Comparison of ENCODE assay signal across 24 cellular contexts in the genomic region with DNA sequence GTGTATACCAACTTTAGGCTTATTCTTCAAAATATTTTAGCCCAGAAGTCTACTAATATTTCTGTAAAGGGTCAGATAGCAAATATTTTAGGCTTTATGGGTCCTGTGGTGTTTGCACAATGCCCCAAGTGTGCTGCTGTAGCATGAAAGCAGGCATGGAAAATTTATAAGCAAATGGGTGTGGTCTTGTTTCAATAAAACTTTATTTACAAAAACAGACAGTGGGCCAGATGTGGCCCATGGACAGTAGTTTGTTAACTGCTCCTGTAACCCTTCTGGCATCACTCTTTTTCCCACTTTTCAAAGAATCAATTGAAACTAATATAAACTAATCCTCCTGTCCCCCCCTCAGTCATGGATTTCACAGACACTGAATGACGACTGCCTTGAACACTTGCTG.
A peak's percentile ranks its signal among the peaks of the same experiment; 100 is the strongest.
DNase-seq lines count a peak whose midpoint lies in the region; ATAC-seq, FAIRE-seq and TF ChIP-seq lines count a peak whose summit lies in the region.
"Had no signal": no experiment of that assay in that cellular context is flagged by ENCODE, and none has a peak within 500 bp of the region (broad histone marks: within the 10 kb centered on the region; RNA-seq: fewer than 3 reads in every experiment).

No MANE protein-coding gene starts in this region.

- no peaks in the 10 kb centered on the region for H3K4me1 ChIP-seq in HepG2 (ENCODE audit: insufficient read depth, low read length)
- H3K4me1 ChIP-seq in right lobe of liver: no peaks in the 10 kb centered on the region
- peaks cover 6% of the 10 kb centered on the region; the same call in 1 of the 2 replicates for H3K4me1 ChIP-seq in GM12878 (ENCODE audit: control insufficient read depth, insufficient read depth, low read length)
- H3K4me1 ChIP-seq in mesendoderm (ENCODE audit: control insufficient read depth, low read depth, low read length): peaks cover 5% of the 10 kb centered on the region
- H3K4me1 ChIP-seq: A549, BE2C had no signal

- TF ChIP-seq EP300 in HepG2 (IDR thresholded peaks at IDR 0.05; ENCODE audit: low read depth in 2 of 2, low read length in 2 of 2): no peak
- no peak for TF ChIP-seq EP300 in HepG2 (CRISPR knock-in tag; IDR thresholded peaks at IDR 0.05; ENCODE audit: borderline replicate concordance)
- TF ChIP-seq EP300 in GM12878 (IDR thresholded peaks at IDR 0.05; ENCODE audit: borderline replicate concordance in 1 of 2, control insufficient read depth in 1 of 2, low read depth in 2 of 2, low read length in 2 of 2): no peak

- H3K4me2 ChIP-seq in HepG2 (ENCODE audit: low read depth, low read length) (no peak overlapping the region), GM12878 (ENCODE audit: control insufficient read depth, insufficient read depth) (no peak overlapping the region), mesendoderm (ENCODE audit: low read length) (no peak overlapping the region)
- H3K4me2 ChIP-seq: A549, BLaER1 had no signal

- H3K27me3 ChIP-seq in HepG2 (ENCODE audit: control insufficient read depth in 1 of 2, insufficient read depth in 2 of 2, low read length in 2 of 2): no peaks in the 10 kb centered on the region
- no peaks in the 10 kb centered on the region for H3K27me3 ChIP-seq in right lobe of liver
- H3K27me3 ChIP-seq in GM12878 (replicated peaks in 1 of 2; ENCODE audit: control insufficient read depth in 2 of 2, insufficient read depth in 2 of 2, low read length in 1 of 2): no peaks in the 10 kb centered on the region
- H3K27me3 ChIP-seq in mesendoderm (ENCODE audit: insufficient read depth, low read length, poor library complexity): no peaks in the 10 kb centered on the region
- H3K27me3 ChIP-seq: BE2C, BLaER1 had no signal

- 16% methylated on average over 1 of the region's 1 CpG for WGBS in HepG2 (ENCODE audit: low lambda C conversion rate)
- 100% methylated on average over 1 of the region's 1 CpG for WGBS in right lobe of liver (ENCODE audit: insufficient coverage, low coverage, low lambda C conversion rate, missing lambda C conversion rate)
- WGBS in GM12878 (ENCODE audit: insufficient coverage, insufficient replicate concordance, low lambda C conversion rate, missing lambda C conversion rate): 95% methylated on average over 1 of the region's 1 CpG
- no CpG with 5 or more reads among the region's 1 CpG for WGBS in mesendoderm (ENCODE audit: extremely low coverage, insufficient coverage, low lambda C conversion rate)

- H3K79me1 ChIP-seq in mesendoderm (ENCODE audit: low read length): no peaks in the 10 kb centered on the region

- TF ChIP-seq RAD21 in HepG2 (CRISPR knock-in tag; IDR thresholded peaks at IDR 0.05): no peak
- TF ChIP-seq RAD21 in GM12878 (IDR thresholded peaks at IDR 0.05; ENCODE audit: insufficient read depth, low read depth, low read length): no peak

- BruUV-seq in HepG2 (replicated peaks; lab: Mats Ljungman, UMichigan) (no TSS peak), GM12878 (replicated peaks; lab: Mats Ljungman, UMichigan) (no TSS peak)

- no peaks in the 10 kb centered on the region for H3K4me1 Mint-ChIP-seq in activated CD8-positive, alpha-beta T cell treated with anti-CD3 and anti-CD28 coated beads for 36 hours (ENCODE audit: low read depth)

- peak overlapping the region; percentile 28 for H2BK120ac ChIP-seq in mesendoderm (ENCODE audit: low read depth, low read length)

- H3K36me3 ChIP-seq in HepG2 (replicated peaks in 1 of 2; ENCODE audit: control insufficient read depth in 1 of 2, insufficient read depth in 2 of 2, low read length in 2 of 2) (no peaks in the 10 kb centered on the region), right lobe of liver (no peaks in the 10 kb centered on the region), GM12878 (ENCODE audit: control insufficient read depth in 2 of 2, insufficient read depth in 2 of 2, low read length in 1 of 2) (no peaks in the 10 kb centered on the region), mesendoderm (ENCODE audit: control insufficient read depth, insufficient read depth, low read length) (no peaks in the 10 kb centered on the region)
- H3K36me3 ChIP-seq: BE2C, BLaER1 had no signal

- H2BK15ac ChIP-seq in mesendoderm (replicated peaks; ENCODE audit: low read depth): no peak overlapping the region

- ATAC-seq in HepG2 (no peak), right lobe of liver (no peak), GM12878 (no peak), GM18517 (IDR thresholded peaks at IDR 0.05; ENCODE audit: unreplicated experiment) (no peak)
- ATAC-seq in activated CD8-positive, alpha-beta T cell treated with anti-CD3 and anti-CD28 coated beads for 36 hours: no peak
- ATAC-seq: A549 had no signal

- no peaks in the 10 kb centered on the region for H3K9me3 ChIP-seq in HepG2 (ENCODE audit: low read length)
- H3K9me3 ChIP-seq in right lobe of liver: no peaks in the 10 kb centered on the region
- no peaks in the 10 kb centered on the region for H3K9me3 ChIP-seq in GM12878 (replicated peaks; ENCODE audit: control insufficient read depth, insufficient read depth, low read length)
- H3K9me3 ChIP-seq: A549, BE2C, BLaER1 had no signal

- TF ChIP-seq CTCF in HepG2 (CRISPR knock-in tag; IDR thresholded peaks at IDR 0.05): no peak
- TF ChIP-seq CTCF in right lobe of liver (IDR thresholded peaks at IDR 0.05): no peak
- TF ChIP-seq CTCF in GM12878 (IDR thresholded peaks at IDR 0.05 in 2 of 3, conservative IDR thresholded peaks at IDR 0.05 in 1 of 3; ENCODE audit: control insufficient read depth in 2 of 3, extremely low read depth in 1 of 3, insufficient read depth in 1 of 3, low read depth in 3 of 3, low read length in 3 of 3): no peak
- TF ChIP-seq CTCF in activated CD8-positive, alpha-beta T cell treated with anti-CD3 and anti-CD28 coated beads for 36 hours (IDR thresholded peaks at IDR 0.05): no peak

- no peak overlapping the region for H2AK5ac ChIP-seq in mesendoderm (ENCODE audit: low read length)

- no peak overlapping the region for H3K27ac ChIP-seq in HepG2 (ENCODE audit: extremely low read length, insufficient read depth, low read length)
- H3K27ac ChIP-seq in right lobe of liver: no peak overlapping the region
- no peak overlapping the region for H3K27ac ChIP-seq in GM12878 (ENCODE audit: control insufficient read depth, insufficient read depth)
- H3K27ac ChIP-seq in mesendoderm (ENCODE audit: low read depth, low read length): no peak overlapping the region
- H3K27ac ChIP-seq: 22Rv1, A549, BLaER1 had no signal

- no peak overlapping the region for H4K8ac ChIP-seq in mesendoderm (ENCODE audit: low read depth, low read length)

- CTCF ChIA-PET in HepG2 (lab: Yijun Ruan, JAX; ENCODE audit: low intra/inter-chr PET ratio, low total read pairs): no interaction called here
- CTCF ChIA-PET in GM12878 (lab: Yijun Ruan, JAX): no interaction called here
- CTCF ChIA-PET in activated CD8-positive, alpha-beta T cell treated with anti-CD3 and anti-CD28 coated beads for 36 hours (lab: Charles Lee): no interaction called here

- POLR2A ChIA-PET in HepG2 (lab: Yijun Ruan, JAX) (no interaction called here), GM12878 (lab: Charles Lee) (no interaction called here)
- POLR2A ChIA-PET in activated CD8-positive, alpha-beta T cell treated with anti-CD3 and anti-CD28 coated beads for 36 hours (lab: Charles Lee): no interaction called here

- intact Hi-C loops in HepG2 (cut with micrococcal nuclease; ENCODE audit: unreplicated experiment) (no loop called here), right lobe of liver (cut with DNase I) (no loop called here), GM12878 (cut with micrococcal nuclease; ENCODE audit: unreplicated experiment) (no loop called here)
- intact Hi-C loops in activated CD8-positive, alpha-beta T cell treated with anti-CD3 and anti-CD28 coated beads for 36 hours (cut with micrococcal nuclease): no loop called here

- H3K4ac ChIP-seq in mesendoderm (ENCODE audit: low read depth, low read length): peak overlapping the region; percentile 52

- H3K4me3 ChIP-seq in HepG2 (replicated peaks in 1 of 3; ENCODE audit: insufficient read depth in 1 of 3, low read depth in 2 of 3, low read length in 3 of 3) (no peak overlapping the region), right lobe of liver (no peak overlapping the region), GM12878 (no peak overlapping the region), mesendoderm (ENCODE audit: low read length) (no peak overlapping the region)
- H3K4me3 ChIP-seq: A549, BLaER1 had no signal

- SMC1A ChIA-PET in GM12878 (lab: Charles Lee; ENCODE audit: uncharacterized antibody, unreplicated experiment): no interaction called here

- H2AFZ ChIP-seq in HepG2 (ENCODE audit: low read length): no peak overlapping the region
- no peak overlapping the region for H2AFZ ChIP-seq in GM12878 (ENCODE audit: control insufficient read depth, low read depth, low read length)

- no peak for TF ChIP-seq POLR2A in HepG2 (IDR thresholded peaks at IDR 0.05; ENCODE audit: insufficient read depth in 1 of 2, low read depth in 2 of 2, low read length in 2 of 2)
- TF ChIP-seq POLR2A in right lobe of liver (IDR thresholded peaks at IDR 0.05): no peak
- no peak for TF ChIP-seq POLR2A in GM12878 (IDR thresholded peaks at IDR 0.05; ENCODE audit: low read depth, low read length)

- FAIRE-seq in HepG2 (lab: Jason Lieb, UNC) (no peak), GM12878 (lab: Jason Lieb, UNC) (no peak)
- FAIRE-seq: A549, GM12891 had no signal

- RAD21 ChIA-PET in GM12878 (lab: Charles Lee; ENCODE audit: unreplicated experiment): no interaction called here

- H3K27ac Mint-ChIP-seq in activated CD8-positive, alpha-beta T cell treated with anti-CD3 and anti-CD28 coated beads for 36 hours: no peak overlapping the region
- H3K27ac Mint-ChIP-seq: CD14-positive monocyte; CD4-positive, alpha-beta memory T cell; CD4-positive, CD25-positive, alpha-beta regulatory T cell; CD8-positive, alpha-beta memory T cell had no signal

- no peak overlapping the region for H4K5ac ChIP-seq in mesendoderm (ENCODE audit: low read length)

- H2BK5ac ChIP-seq in mesendoderm (ENCODE audit: low read length): no peak overlapping the region

- no peaks in the 10 kb centered on the region for H3K9me3 Mint-ChIP-seq in activated CD8-positive, alpha-beta T cell treated with anti-CD3 and anti-CD28 coated beads for 36 hours
- H3K9me3 Mint-ChIP-seq: CD14-positive monocyte had no signal

- no peaks in the 10 kb centered on the region for H4K20me1 ChIP-seq in HepG2 (ENCODE audit: insufficient read depth, low read length)
- H4K20me1 ChIP-seq in GM12878 (ENCODE audit: control insufficient read depth, insufficient read depth): no peaks in the 10 kb centered on the region
- H4K20me1 ChIP-seq: BLaER1 had no signal

- no peak overlapping the region for H3K56ac ChIP-seq in mesendoderm (ENCODE audit: low read length)

- no peaks in the 10 kb centered on the region for H3K36me3 Mint-ChIP-seq in activated CD8-positive, alpha-beta T cell treated with anti-CD3 and anti-CD28 coated beads for 36 hours (ENCODE audit: low read depth)
- H3K36me3 Mint-ChIP-seq: CD14-positive monocyte; CD4-positive, alpha-beta memory T cell; CD4-positive, CD25-positive, alpha-beta regulatory T cell; CD8-positive, alpha-beta memory T cell had no signal

- H3K23ac ChIP-seq in mesendoderm (ENCODE audit: low read length): no peak overlapping the region

- no peaks in the 10 kb centered on the region for H3K79me2 ChIP-seq in HepG2 (ENCODE audit: insufficient read depth, low read length)
- H3K79me2 ChIP-seq in GM12878 (ENCODE audit: control insufficient read depth, insufficient read depth, low read length): no peaks in the 10 kb centered on the region
- no peaks in the 10 kb centered on the region for H3K79me2 ChIP-seq in mesendoderm (ENCODE audit: control insufficient read depth, insufficient read depth, low read length)

- H3K18ac ChIP-seq in mesendoderm (ENCODE audit: low read length): no peak overlapping the region

- in situ Hi-C loops in HepG2 (cut with HindIII; ENCODE audit: extremely low pct_ligation_motif_present, low pct_unique_long_range_greater_than_20kb): no loop called here
- in situ Hi-C loops in GM12878 (cut with MboI): no loop called here

- DNase-seq in HepG2 (ENCODE audit: low spot score): no peak
- no peak for DNase-seq in right lobe of liver
- DNase-seq in GM12878 (ENCODE audit: low read depth, low spot score): no peak
- DNase-seq in mesendoderm: no peak
- no peak for DNase-seq in activated CD8-positive, alpha-beta T cell treated with anti-CD3 and anti-CD28 coated beads for 36 hours
- DNase-seq: BE2C; C1 segment of cervical spinal cord; CD4-positive, alpha-beta memory T cell; CD4-positive, CD25-positive, alpha-beta regulatory T cell; CD8-positive, alpha-beta memory T cell; COR-L47; DMS 273 treated with DMSO at 0.1 percent for 48 hours; DMS153; DMS53; DMS79; DND-41; EL; GDM1 had no signal

- H3K4me3 Mint-ChIP-seq in activated CD8-positive, alpha-beta T cell treated with anti-CD3 and anti-CD28 coated beads for 36 hours: no peak overlapping the region
- H3K4me3 Mint-ChIP-seq: CD14-positive monocyte; CD4-positive, alpha-beta memory T cell; CD4-positive, CD25-positive, alpha-beta regulatory T cell; CD8-positive, alpha-beta memory T cell had no signal

- no peak overlapping the region for H3K9ac ChIP-seq in HepG2 (ENCODE audit: insufficient read depth, low read depth, low read length)
- no peak overlapping the region for H3K9ac ChIP-seq in GM12878 (ENCODE audit: control insufficient read depth, insufficient read depth, low read length)
- no peak overlapping the region for H3K9ac ChIP-seq in mesendoderm (ENCODE audit: low read length)
- H3K9ac ChIP-seq: BLaER1 had no signal

- no peaks in the 10 kb centered on the region for H3K27me3 Mint-ChIP-seq in activated CD8-positive, alpha-beta T cell treated with anti-CD3 and anti-CD28 coated beads for 36 hours
- H3K27me3 Mint-ChIP-seq: CD4-positive, alpha-beta memory T cell; CD4-positive, CD25-positive, alpha-beta regulatory T cell; CD8-positive, alpha-beta memory T cell had no signal
